In genomic region chr5:55920784-55921183, GRCh38 we compare ENCODE assay signal across 12 cellular contexts.
DNase-seq lines count a peak whose midpoint lies in the region; FAIRE-seq and TF ChIP-seq lines count a peak whose summit lies in the region.
"Had no signal": no experiment of that assay in that cellular context is flagged by ENCODE, and none has a peak within 500 bp of the region (broad histone marks: within the 10 kb centered on the region; RNA-seq: fewer than 3 reads in every experiment).

No MANE protein-coding gene starts in this region.

- DNase-seq in AG10803 (ENCODE audit: low read depth) (peak; percentile 21), GM12865 (ENCODE audit: low read depth) (no peak), PC-9 (no peak), fibroblast of pulmonary artery (ENCODE audit: low read depth) (peak; percentile 35), NCI-H226 (no peak), GM12892 (ENCODE audit: insufficient read length) (no peak), adrenal gland (no peak), NOMO-1 treated with DMSO at 0.1 percent for 48 hours (lab: John Stamatoyannopoulos, UW; ENCODE audit: unreplicated experiment) (no peak)
- DNase-seq: NCI-H1694, occipital lobe, T-helper 1 cell had no signal

- H3K9me3 ChIP-seq in PC-9 (ENCODE audit: insufficient read depth, low read depth), result no peaks in the 10 kb centered on the region
- no peaks in the 10 kb centered on the region for H3K9me3 ChIP-seq in adrenal gland (replicated peaks in 1 of 3)

- no peak overlapping the region for H3K4me2 ChIP-seq in PC-9

- no peaks in the 10 kb centered on the region for H4K20me1 ChIP-seq in PC-9 (ENCODE audit: insufficient read depth)

- FAIRE-seq in GM12892 (lab: Jason Lieb, UNC), result no peak
- FAIRE-seq: urothelium cell line had no signal

- TF ChIP-seq POLR2A in GM12892 (IDR thresholded peaks at IDR 0.05; ENCODE audit: low read depth, low read length) (no peak), adrenal gland (IDR thresholded peaks at IDR 0.05) (no peak)

- no peaks in the 10 kb centered on the region for H3K79me2 ChIP-seq in PC-9 (ENCODE audit: low read depth)

- H3F3A ChIP-seq in PC-9 (ENCODE audit: insufficient read depth, low read depth), result no peaks in the 10 kb centered on the region

- H3K36me3 ChIP-seq in PC-9 (ENCODE audit: low read depth) (no peaks in the 10 kb centered on the region), adrenal gland (replicated peaks in 1 of 2) (no peaks in the 10 kb centered on the region)

- BruUV-seq in PC-9 (replicated peaks; lab: Mats Ljungman, UMichigan), result no TSS peak

- no peak overlapping the region for H2AFZ ChIP-seq in PC-9

- TF ChIP-seq CTCF in AG10803 (conservative IDR thresholded peaks at IDR 0.05; ENCODE audit: low read length) (peak; percentile 57), GM12865 (IDR thresholded peaks at IDR 0.05; ENCODE audit: insufficient read depth, low read depth, low read length, missing control alignments) (peak; percentile 4), PC-9 (conservative IDR thresholded peaks at IDR 0.05) (peak; percentile 45; the same call in 1 of the 2 replicates), fibroblast of pulmonary artery (IDR thresholded peaks at IDR 0.05; ENCODE audit: low read length, missing control alignments) (peak; percentile 46), adrenal gland (IDR thresholded peaks at IDR 0.05) (no peak)

- intact Hi-C loops in PC-9 (cut with micrococcal nuclease; ENCODE audit: unreplicated experiment), result loop anchor here (5.0 kb wide), 3 partner anchors 208 to 748 kb away; partner anchors contain the start of genes CDC20B and SLC38A9
- intact Hi-C loops in adrenal gland (cut with DNase I), result loop anchor here in 1 of 2 donors (10.0 kb wide), 1 partner anchor 284 kb away; no protein-coding TSS in a partner anchor

- H3K4me1 ChIP-seq in PC-9 (replicated peaks; ENCODE audit: insufficient read depth) (no peaks in the 10 kb centered on the region), adrenal gland (replicated peaks in 1 of 2) (no peaks in the 10 kb centered on the region)

- H3K27me3 ChIP-seq in PC-9 (ENCODE audit: insufficient read depth, low read depth) (no peaks in the 10 kb centered on the region), adrenal gland (no peaks in the 10 kb centered on the region)

- POLR2A ChIA-PET in PC-9 (lab: Charles Lee; ENCODE audit: unreplicated experiment), result no interaction called here

- no peak overlapping the region for H3K27ac ChIP-seq in PC-9
- H3K27ac ChIP-seq in adrenal gland, result no peak overlapping the region

- H3K9me2 ChIP-seq in PC-9 (ENCODE audit: insufficient read depth), result no peaks in the 10 kb centered on the region

- 70 to 90% (median 83%) methylated on average over 5 of the region's 5 CpGs for WGBS in adrenal gland, 4 donors

- CTCF ChIA-PET in PC-9 (lab: Charles Lee), result no interaction called here

- H3K4me3 ChIP-seq in AG10803 (ENCODE audit: low read length), result no peak overlapping the region
- H3K4me3 ChIP-seq in GM12865 (ENCODE audit: low read depth, low read length), result no peak overlapping the region
- H3K4me3 ChIP-seq in PC-9, result no peak overlapping the region
- H3K4me3 ChIP-seq in fibroblast of pulmonary artery (replicated peaks; ENCODE audit: low read depth, low read length), result no peak overlapping the region
- no peak overlapping the region for H3K4me3 ChIP-seq in adrenal gland

Comparison
In these comparisons a context has a peak if more than half of its experiments do, and no peak if none do; other contexts are left out.
1. DNase-seq: peak in AG10803 (single experiment) and fibroblast of pulmonary artery (single experiment); none in GM12865 (single experiment), PC-9 (0 of 2), NCI-H226 (single experiment), GM12892 (single experiment), adrenal gland (0 of 7) and NOMO-1 treated with DMSO at 0.1 percent for 48 hours (single experiment).
2. CTCF ChIP-seq: peak in AG10803 (single experiment), GM12865 (single experiment), PC-9 (single experiment) and fibroblast of pulmonary artery (single experiment); none in adrenal gland (0 of 6).